Comparison of ENCODE assay signal across 8 cellular contexts in genomic region chr16:57536306-57537193, GRCh38. TPM values are rescaled to one million over a fixed set of nuclear protein-coding genes. Genes with fewer than 3 reads are reported as not detected.
DNase-seq lines count a peak whose midpoint lies in the region; ATAC-seq, FAIRE-seq and TF ChIP-seq lines count a peak whose summit lies in the region.

CCDC102A (minus strand) TSS chr16:57536571; CDS start chr16:57529177, 7,394 bp downstream.

- DNase-seq in AG04449 (ENCODE audit: low read depth, low spot score), result no peak
- DNase-seq in SK-N-SH, result peak; percentile 86
- DNase-seq in brain microvascular endothelial cell, result no peak
- DNase-seq in kidney, result peak; percentile 87
- DNase-seq in stimulated activated CD4-positive, alpha-beta T cell treated with anti-CD3 and anti-CD28 coated beads, Interleukin-1b, Interleukin-23, amount 100 ng/mL, for 4 hours (ENCODE audit: low read depth in 2 of 2), result peak; percentile 27 to 34
- DNase-seq in NCI-H345 treated with DMSO at 0.1 percent for 48 hours (lab: John Stamatoyannopoulos, UW; ENCODE audit: unreplicated experiment), result no peak

- H3K9me3 ChIP-seq in SK-N-SH (no peaks in the 10 kb centered on the region), kidney (ENCODE audit: control insufficient read depth in 1 of 2, low read length in 2 of 2) (no peaks in the 10 kb centered on the region)

- no peaks in the 10 kb centered on the region for H4K20me1 ChIP-seq in SK-N-SH (ENCODE audit: insufficient read depth)

- peaks cover 4% of the 10 kb centered on the region for H3F3A ChIP-seq in SK-N-SH (replicated peaks; ENCODE audit: insufficient read depth)

- H2AFZ ChIP-seq in SK-N-SH (ENCODE audit: low read depth), result peak within 1 kb of the TSS; percentile 99

- CTCF ChIA-PET in AG04449 (lab: Yijun Ruan, JAX) (interaction anchor here (1.1 to 2.0 kb wide), 3 partner anchors 16 to 74 kb away, joined by 3 to 14 read pairs (median 4); partner anchors contain the start of gene POLR2C), SK-N-SH (lab: Yijun Ruan, JAX) (interaction anchor here (1.4 to 3.4 kb wide), 5 partner anchors 10 to 118 kb away, joined by 3 to 27 read pairs (median 10); partner anchors contain the start of gene POLR2C)

- intact Hi-C loops in kidney (cut with DNase I), result no loop called here

- POLR2A ChIA-PET in AG04449 (lab: Yijun Ruan, JAX), result interaction anchor here (0.8 kb wide), 1 partner anchor 9 kb away, joined by 4 read pairs; no protein-coding TSS in a partner anchor
- POLR2A ChIA-PET in SK-N-SH (lab: Yijun Ruan, JAX), result interaction anchor here (0.8 kb wide), 1 partner anchor 89 kb away, joined by 4 read pairs; the partner anchor contains the start of genes CIAPIN1 and COQ9

- peaks cover 9% of the 10 kb centered on the region; the same call in 1 of the 2 replicates for H3K79me2 ChIP-seq in SK-N-SH (ENCODE audit: insufficient read depth)

- H3K4me3 ChIP-seq in AG04449 (ENCODE audit: low read depth, low read length), result peak within 1 kb of the TSS; percentile 83
- H3K4me3 ChIP-seq in SK-N-SH (ENCODE audit: low read depth in 2 of 2, low read length in 1 of 2), result peak within 1 kb of the TSS; percentile 70 to 90
- peak within 1 kb of the TSS; percentile 72 for H3K4me3 ChIP-seq in brain microvascular endothelial cell (ENCODE audit: low read depth, low read length)
- peak within 1 kb of the TSS; percentile 87 to 88 for H3K4me3 ChIP-seq in kidney (ENCODE audit: low read length in 2 of 2)

- H3K36me3 ChIP-seq in SK-N-SH (replicated peaks in 1 of 2; ENCODE audit: control insufficient read depth in 1 of 2, insufficient read depth in 2 of 2, low read length in 1 of 2) (peaks cover 0 to 4% of the 10 kb centered on the region in 2 experiments), brain microvascular endothelial cell (replicated peaks) (no peaks in the 10 kb centered on the region), kidney (ENCODE audit: control insufficient read depth in 1 of 2, insufficient read depth in 2 of 2, low read length in 2 of 2) (no peaks in the 10 kb centered on the region)

- ATAC-seq in GM18867 (IDR thresholded peaks at IDR 0.05; ENCODE audit: unreplicated experiment) (peak; percentile 30), HG03095 (IDR thresholded peaks at IDR 0.05; ENCODE audit: unreplicated experiment) (peak; percentile 20)

- H3K4me1 ChIP-seq in SK-N-SH (ENCODE audit: control insufficient read depth in 1 of 2, insufficient read depth in 2 of 2, low read depth in 1 of 2, low read length in 1 of 2), result peaks cover 14 to 41% of the 10 kb centered on the region in 2 experiments; a peak in 2 of 4 replicates
- peaks cover 3 to 31% of the 10 kb centered on the region in 2 donors for H3K4me1 ChIP-seq in kidney (ENCODE audit: control insufficient read depth in 1 of 2, insufficient read depth in 1 of 2, low read depth in 1 of 2, low read length in 2 of 2)

- H3K9ac ChIP-seq in SK-N-SH (peak within 1 kb of the TSS; percentile 95), kidney (ENCODE audit: low read length in 2 of 2) (peak within 1 kb of the TSS; percentile 85 to 91)

- no peak for FAIRE-seq in kidney (lab: Jason Lieb, UNC)

- H3K27ac ChIP-seq in SK-N-SH (ENCODE audit: low read depth in 2 of 2, low read length in 1 of 2), result peak within 1 kb of the TSS; percentile 70 to 81
- H3K27ac ChIP-seq in brain microvascular endothelial cell, result peak within 1 kb of the TSS; percentile 59
- peak within 1 kb of the TSS; percentile 80 to 90 for H3K27ac ChIP-seq in kidney (ENCODE audit: low read depth in 2 of 2, low read length in 2 of 2)

- no peak for TF ChIP-seq RAD21 in SK-N-SH (IDR thresholded peaks at IDR 0.05; ENCODE audit: low read length)

- H3K27me3 ChIP-seq in SK-N-SH (ENCODE audit: insufficient read depth) (no peaks in the 10 kb centered on the region), brain microvascular endothelial cell (replicated peaks) (peaks cover 3% of the 10 kb centered on the region)

- H3K9me2 ChIP-seq in SK-N-SH, result no peaks in the 10 kb centered on the region

- TF ChIP-seq EP300 in SK-N-SH (IDR thresholded peaks at IDR 0.05; ENCODE audit: borderline replicate concordance in 1 of 2, low read depth in 1 of 2, low read length in 1 of 2), result no peak

- peak within 1 kb of the TSS; percentile 96 for H3K4me2 ChIP-seq in SK-N-SH

- TF ChIP-seq CTCF in AG04449 (IDR thresholded peaks at IDR 0.05; ENCODE audit: insufficient read depth, low read length, missing control alignments) (no peak), SK-N-SH (IDR thresholded peaks at IDR 0.05) (no peak), brain microvascular endothelial cell (IDR thresholded peaks at IDR 0.05; ENCODE audit: low read depth, low read length, missing control alignments) (no peak), kidney (IDR thresholded peaks at IDR 0.05; ENCODE audit: borderline replicate concordance, extremely low read depth, insufficient read depth) (no peak)

- in situ Hi-C loops in brain microvascular endothelial cell (cut with HindIII; ENCODE audit: low pct_ligation_motif_present, low sequenced_read_pairs), result no loop called here

- WGBS in SK-N-SH (ENCODE audit: low lambda C conversion rate), result 50% methylated on average over 26 of the region's 81 CpGs

TF ChIP-seq in SK-N-SH, 30 proteins besides CTCF, POLR2A, EP300 and RAD21:
- 0 out of 2 replicates have a peak, but pooled peaks have one; percentile 11 for TF ChIP-seq TAF1 (IDR thresholded peaks at IDR 0.05; ENCODE audit: borderline replicate concordance, low read depth, low read length)
- no peak for TF ChIP-seq ELF1 (IDR thresholded peaks at IDR 0.05)
- TF ChIP-seq RFX5 (IDR thresholded peaks at IDR 0.05; ENCODE audit: low read length), result no peak
- TF ChIP-seq, protein P1, sequence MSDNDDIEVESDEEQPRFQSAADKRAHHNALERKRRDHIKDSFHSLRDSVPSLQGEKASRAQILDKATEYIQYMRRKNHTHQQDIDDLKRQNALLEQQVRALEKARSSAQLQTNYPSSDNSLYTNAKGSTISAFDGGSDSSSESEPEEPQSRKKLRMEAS (IDR thresholded peaks at IDR 0.05; ENCODE audit: low read depth), result peak; percentile 44; the same call in 1 of the 2 replicates
- TF ChIP-seq MXI1 (IDR thresholded peaks at IDR 0.05; ENCODE audit: low read depth, low read length), result 0 out of 2 replicates have a peak, but pooled peaks have one; percentile 7
- TF ChIP-seq CHD2 (IDR thresholded peaks at IDR 0.05; ENCODE audit: low read length, partially characterized antibody), result peak; percentile 3

RNA-seq across cellular contexts. Expression of gene CCDC102A, which starts in this region (rescaled TPM):
- polyA plus RNA-seq in SK-N-SH (2012; rRNA removed), result 17.5 and 26.2 TPM in 2 replicates
- polyA plus RNA-seq in SK-N-SH (2012; cell fraction: cytosol; rRNA removed), result 13.1 and 17.1 TPM in 2 replicates
- polyA plus RNA-seq in SK-N-SH (2012; cell fraction: nucleus; rRNA removed), result 20.7 and 31.8 TPM in 2 replicates
- 11.9 TPM for total RNA-seq in kidney
- 5.7 TPM for polyA plus RNA-seq in kidney (ENCODE audit: insufficient read depth, low read depth, low replicate concordance)

Comparison
In these comparisons a context has a peak if more than half of its experiments do, and no peak if none do; other contexts are left out.
1. DNase-seq: peak in SK-N-SH (single experiment), kidney (single experiment) and stimulated activated CD4-positive, alpha-beta T cell treated with anti-CD3 and anti-CD28 coated beads, Interleukin-1b, Interleukin-23, amount 100 ng/mL, for 4 hours (2 of 2); none in AG04449 (single experiment), brain microvascular endothelial cell (single experiment) and NCI-H345 treated with DMSO at 0.1 percent for 48 hours (single experiment).
2. Peak in every context shown above with its lines, with median percentiles within 50 percentile points of each other: H3K4me3 ChIP-seq and H3K27ac ChIP-seq.